In the genomic region with DNA sequence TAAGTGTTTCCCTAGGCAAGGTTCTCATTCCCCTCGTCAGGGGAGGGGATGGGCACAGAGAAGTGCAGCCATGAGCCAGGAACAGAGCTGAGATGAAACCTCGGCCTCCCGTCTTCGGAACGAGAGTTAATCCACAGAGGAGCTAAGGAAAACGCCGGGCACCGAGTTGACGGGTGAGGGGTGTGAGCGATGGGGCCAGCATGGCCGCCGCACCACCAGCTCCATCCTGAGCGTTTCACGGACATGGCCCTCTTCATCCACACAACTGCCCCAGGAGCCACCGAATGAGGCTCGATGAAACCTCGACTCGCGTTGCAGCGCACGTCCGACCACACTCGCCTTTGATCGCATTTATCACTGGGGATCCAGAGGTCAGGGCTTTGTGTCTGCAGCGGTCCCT, we compare ENCODE assay signal across 1 cellular context.
TF ChIP-seq lines count a peak whose summit lies in the region.

No MANE protein-coding gene starts in this region.

TF ChIP-seq in HepG2, 621 proteins besides CTCF, POLR2A, EP300 and RAD21:
- TF ChIP-seq CEBPB (IDR thresholded peaks at IDR 0.05; ENCODE audit: borderline replicate concordance, low read depth, low read length): no peak
- TF ChIP-seq AGO2 (optimal IDR thresholded peaks at IDR 0.05; ENCODE audit: low read depth, low read length): peak; percentile 55
TF ChIP-seq in HepG2: peak in this region for 1.
